ENCODE assay signal across 8 cellular contexts in genomic region chr6:43013843-43014433, GRCh38. TPM values are rescaled to one million over a fixed set of nuclear protein-coding genes. Genes with fewer than 3 reads are reported as not detected.
DNase-seq lines count a peak whose midpoint lies in the region; ATAC-seq lines count a peak whose summit lies in the region.

TSS of gene KLHDC3 (plus strand) at chr6:43014249. CDS start at chr6:43017193, 2,944 bp downstream.
TSS of gene MEA1 (minus strand) at chr6:43013946. CDS start at chr6:43013813, 133 bp downstream.

- peak; percentile 100 for DNase-seq in NCI-H748 (lab: John Stamatoyannopoulos, UW; ENCODE audit: unreplicated experiment)
- peak; percentile 97 for DNase-seq in activated CD4-positive, alpha-beta T cell treated with anti-CD3 and anti-CD28 coated beads, Interleukin-2, amount 50 U/mL, for 1 hour
- peak; percentile 45 for DNase-seq in cortex of kidney (lab: John Stamatoyannopoulos, UW)
- peak; percentile 99 to 100 for DNase-seq in left colon
- peak; percentile 99 for DNase-seq in stimulated activated CD4-positive, alpha-beta T cell treated with anti-CD3 and anti-CD28 coated beads, Interleukin-1b, Interleukin-23, amount 100 ng/mL, for 48 hours

- H3K27me3 ChIP-seq in BLaER1 treated with 17β-estradiol and CSF1 and Interleukin-3, amounts not matched to agents 10 nM and 100 nM: no peaks in the 10 kb centered on the region

- H4K20me1 ChIP-seq in BLaER1 treated with 17β-estradiol and CSF1 and Interleukin-3, amounts not matched to agents 10 nM and 100 nM: peaks cover 8 to 66% (median 37%) of the 10 kb centered on the region in 11 experiments; a peak in 18 of 22 replicates

- intact Hi-C loops in left colon (cut with DNase I, micrococcal nuclease): no loop called here

- H3K27ac ChIP-seq in BLaER1 treated with 17β-estradiol and CSF1 and Interleukin-3, amounts not matched to agents 10 nM and 100 nM: peak within 1 kb of the TSS; percentile 55 to 82 (median 76); a peak in 21 of 22 replicates

- no peaks in the 10 kb centered on the region for H3K9me3 ChIP-seq in BLaER1 treated with 17β-estradiol and CSF1 and Interleukin-3, amounts not matched to agents 10 nM and 100 nM (replicated peaks in 1 of 11)

- peak within 1 kb of the TSS; percentile 77 to 90 (median 84) for H3K9ac ChIP-seq in BLaER1 treated with 17β-estradiol and CSF1 and Interleukin-3, amounts not matched to agents 10 nM and 100 nM

- ATAC-seq in GM19351 (IDR thresholded peaks at IDR 0.05; ENCODE audit: unreplicated experiment): peak; percentile 94
- ATAC-seq in HG03521 (IDR thresholded peaks at IDR 0.05; ENCODE audit: unreplicated experiment): peak; percentile 92
- ATAC-seq in left colon: peak; percentile 97

- H3K4me2 ChIP-seq in BLaER1 treated with 17β-estradiol and CSF1 and Interleukin-3, amounts not matched to agents 10 nM and 100 nM: peak within 1 kb of the TSS; percentile 95 to 100 (median 97)

- peaks cover 45 to 63% (median 54%) of the 10 kb centered on the region in 10 experiments for H3K4me1 ChIP-seq in BLaER1 treated with 17β-estradiol and CSF1 and Interleukin-3, amounts not matched to agents 10 nM and 100 nM

- H3K4me3 ChIP-seq in BLaER1 treated with 17β-estradiol and CSF1 and Interleukin-3, amounts not matched to agents 10 nM and 100 nM: peak within 1 kb of the TSS; percentile 73 to 89 (median 83)

- peaks cover 55 to 62% (median 60%) of the 10 kb centered on the region in 11 experiments for H3K36me3 ChIP-seq in BLaER1 treated with 17β-estradiol and CSF1 and Interleukin-3, amounts not matched to agents 10 nM and 100 nM

RNA-seq across cellular contexts. Expression of gene KLHDC3, which starts in this region (rescaled TPM):
- 10 to 100 TPM; 43.8 to 59.0 TPM for total RNA-seq in left colon

RNA-seq across cellular contexts. Expression of gene MEA1, which starts in this region (rescaled TPM):
- 10 to 100 TPM; 35.8 to 43.6 TPM for total RNA-seq in left colon

Comparison
In these comparisons a context has a peak if more than half of its experiments do, and no peak if none do; other contexts are left out.
1. Peak in every context shown above with its lines: DNase-seq, ATAC-seq, H3K4me3 ChIP-seq and H3K27ac ChIP-seq.
2. DNase-seq: peak in every context shown above with its lines; median percentile 100 in NCI-H748; 100 in left colon; 99 in stimulated activated CD4-positive, alpha-beta T cell treated with anti-CD3 and anti-CD28 coated beads, Interleukin-1b, Interleukin-23, amount 100 ng/mL, for 48 hours; 97 in activated CD4-positive, alpha-beta T cell treated with anti-CD3 and anti-CD28 coated beads, Interleukin-2, amount 50 U/mL, for 1 hour; 45 in cortex of kidney.